17 cellular contexts compared by ENCODE assay signal in the genomic region with DNA sequence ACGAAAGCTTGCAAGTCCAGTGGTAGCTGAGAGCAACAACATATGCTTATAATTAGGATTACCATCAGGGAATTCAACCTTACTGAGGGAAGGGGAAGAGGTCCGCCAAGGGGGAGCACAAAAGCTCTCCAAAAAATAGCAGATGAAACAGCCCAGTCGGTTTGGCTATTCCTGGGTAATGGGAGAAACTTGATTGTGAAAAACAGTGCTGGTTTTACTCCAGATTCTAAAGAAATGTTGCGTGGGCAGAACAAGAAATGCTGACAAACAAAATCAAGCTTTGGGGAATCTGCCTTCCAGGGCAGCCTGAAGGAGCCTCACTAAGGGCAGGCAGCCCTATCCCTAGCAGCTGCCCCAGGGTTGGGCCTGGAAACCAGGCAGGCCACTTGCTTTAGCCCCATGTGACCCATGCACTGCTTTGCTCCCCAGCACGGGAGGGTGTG.
DNase-seq lines count a peak whose midpoint lies in the region; FAIRE-seq and TF ChIP-seq lines count a peak whose summit lies in the region.
"Had no signal": no experiment of that assay in that cellular context is flagged by ENCODE, and none has a peak within 500 bp of the region (broad histone marks: within the 10 kb centered on the region; RNA-seq: fewer than 3 reads in every experiment).

No MANE protein-coding gene starts in this region.

- peak overlapping the region; percentile 87 for H3K9ac ChIP-seq in adipocyte (ENCODE audit: low read length)
- no peak overlapping the region for H3K9ac ChIP-seq in kidney (ENCODE audit: low read length in 2 of 2)
- H3K9ac ChIP-seq: BLaER1 had no signal

- H3K36me3 ChIP-seq in adipocyte (ENCODE audit: control insufficient read depth, insufficient read depth, low read length, severe bottlenecking): no peaks in the 10 kb centered on the region
- no peaks in the 10 kb centered on the region for H3K36me3 ChIP-seq in kidney (ENCODE audit: control insufficient read depth in 1 of 2, insufficient read depth in 2 of 2, low read length in 2 of 2)
- H3K36me3 ChIP-seq: BLaER1 had no signal

- FAIRE-seq in kidney (lab: Jason Lieb, UNC): no peak
- FAIRE-seq: GM18507, keratinocyte had no signal

- H3K9me3 ChIP-seq in adipocyte (ENCODE audit: control insufficient read depth, low read length) (no peaks in the 10 kb centered on the region), kidney (ENCODE audit: control insufficient read depth in 1 of 2, low read length in 2 of 2) (no peaks in the 10 kb centered on the region)

- TF ChIP-seq CTCF in AG10803 (conservative IDR thresholded peaks at IDR 0.05; ENCODE audit: low read length) (no peak), foreskin fibroblast (IDR thresholded peaks at IDR 0.05; ENCODE audit: low read depth, low read length) (no peak), kidney (IDR thresholded peaks at IDR 0.05; ENCODE audit: borderline replicate concordance, extremely low read depth, insufficient read depth) (no peak)

- H3K4me1 ChIP-seq in adipocyte (ENCODE audit: control insufficient read depth, insufficient read depth, low read length): peaks cover 52% of the 10 kb centered on the region
- H3K4me1 ChIP-seq in kidney (ENCODE audit: control insufficient read depth in 1 of 2, insufficient read depth in 1 of 2, low read depth in 1 of 2, low read length in 2 of 2): peaks cover 0 to 5% of the 10 kb centered on the region in 2 donors
- H3K4me1 ChIP-seq: BLaER1 had no signal

- H3K9me3 Mint-ChIP-seq in immature natural killer cell: peaks cover 0 to 4% (median 0%) of the 10 kb centered on the region in 6 donors
- H3K9me3 Mint-ChIP-seq: central memory CD8-positive, alpha-beta T cell had no signal

- intact Hi-C loops in kidney (cut with DNase I): no loop called here

- DNase-seq in AG10803 (ENCODE audit: low read depth) (peak; percentile 84), adipocyte (ENCODE audit: low read depth) (peak; percentile 91), foreskin fibroblast (peak; percentile 57 to 74), skeletal muscle cell (ENCODE audit: low read depth) (peak; percentile 49), GOT3 (lab: John Stamatoyannopoulos, UW) (no peak), kidney (no peak), immature natural killer cell (no peak)
- no peak for DNase-seq in activated CD4-positive, alpha-beta T cell treated with anti-CD3 and anti-CD28 coated beads for 1 hour
- DNase-seq: activated gamma-delta T cell treated with Interleukin-2 at 50 U/mL for 16 hours; naive thymus-derived CD4-positive, alpha-beta T cell; NCI-H1436; stimulated activated CD4-positive, alpha-beta T cell treated with anti-CD3 and anti-CD28 coated beads, Interleukin-12 subunit alpha, Interleukin-12 subunit beta, amount 100 ng/mL, for 4 hours; T-helper 9 cell had no signal

- H3K27ac Mint-ChIP-seq in immature natural killer cell: no peak overlapping the region
- H3K27ac Mint-ChIP-seq: naive thymus-derived CD4-positive, alpha-beta T cell had no signal

- no peak overlapping the region for H3K27ac ChIP-seq in kidney (ENCODE audit: low read depth in 2 of 2, low read length in 2 of 2)
- H3K27ac ChIP-seq: BLaER1 had no signal

- H3K4me1 Mint-ChIP-seq in immature natural killer cell: no peaks in the 10 kb centered on the region
- H3K4me1 Mint-ChIP-seq: central memory CD8-positive, alpha-beta T cell; naive thymus-derived CD4-positive, alpha-beta T cell had no signal

- H3K36me3 Mint-ChIP-seq in immature natural killer cell: no peaks in the 10 kb centered on the region
- H3K36me3 Mint-ChIP-seq: naive thymus-derived CD4-positive, alpha-beta T cell had no signal

- no peaks in the 10 kb centered on the region for H3K27me3 ChIP-seq in adipocyte (replicated peaks; ENCODE audit: control insufficient read depth, insufficient read depth, low read length)
- H3K27me3 ChIP-seq: BLaER1 had no signal

- H3K4me3 Mint-ChIP-seq in immature natural killer cell: no peak overlapping the region
- H3K4me3 Mint-ChIP-seq: central memory CD8-positive, alpha-beta T cell; naive thymus-derived CD4-positive, alpha-beta T cell had no signal

- peak overlapping the region; percentile 46 for H3K4me3 ChIP-seq in AG10803 (ENCODE audit: low read length)
- peak overlapping the region; percentile 76 for H3K4me3 ChIP-seq in adipocyte (ENCODE audit: low read length)
- H3K4me3 ChIP-seq in foreskin fibroblast (ENCODE audit: low read depth in 1 of 2, low read length in 2 of 2): peak overlapping the region; percentile 30 to 51
- H3K4me3 ChIP-seq in skeletal muscle cell (ENCODE audit: low read depth, low read length): peak overlapping the region; percentile 2
- peak overlapping the region in 1 of 2 donors; percentile 22 for H3K4me3 ChIP-seq in kidney (ENCODE audit: low read length in 2 of 2)
- H3K4me3 ChIP-seq: BLaER1 had no signal

- peaks cover 0 to 2% (median 2%) of the 10 kb centered on the region in 3 donors for H3K27me3 Mint-ChIP-seq in immature natural killer cell (ENCODE audit: low read depth in 3 of 3)

Comparison
In these comparisons a context has a peak if more than half of its experiments do, and no peak if none do; other contexts are left out.
1. DNase-seq: peak in AG10803 (single experiment), adipocyte (single experiment), foreskin fibroblast (2 of 2) and skeletal muscle cell (single experiment); none in GOT3 (single experiment), kidney (single experiment), activated CD4-positive, alpha-beta T cell treated with anti-CD3 and anti-CD28 coated beads for 1 hour (single experiment) and immature natural killer cell (0 of 3).